ENCODE assay signal across 1 cellular context in the genomic region with DNA sequence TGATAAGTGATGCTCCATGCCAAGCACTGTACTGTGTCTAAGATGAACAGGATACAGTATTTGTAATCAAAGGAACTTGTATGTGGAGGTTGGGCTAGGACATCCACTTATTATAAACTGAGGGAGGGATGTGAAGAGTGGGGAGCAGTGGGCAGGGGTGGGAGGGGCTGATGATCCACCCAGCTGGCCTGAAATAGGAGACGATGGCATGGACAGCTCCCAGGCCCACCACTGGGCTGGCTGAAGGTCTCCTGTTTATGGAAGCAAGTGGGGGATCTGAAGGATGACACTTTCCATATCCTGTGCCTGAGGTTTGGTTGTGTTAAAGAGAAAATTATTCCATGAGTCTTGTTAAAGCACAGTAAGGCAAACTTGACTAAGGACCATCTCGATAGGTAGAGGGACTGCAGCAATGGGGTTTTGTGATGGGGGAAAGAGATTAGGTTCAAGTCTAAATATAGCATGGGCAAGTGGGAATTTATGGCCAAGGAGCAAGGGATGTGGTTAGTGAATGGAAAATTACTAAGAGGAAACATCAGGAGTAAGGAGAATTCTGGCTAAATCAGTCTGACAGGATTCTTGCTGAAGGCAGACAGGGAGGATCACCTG.
TF ChIP-seq lines count a peak whose summit lies in the region.

No MANE protein-coding gene starts in this region.

TF ChIP-seq in A549, 52 proteins besides CTCF, POLR2A, EP300 and RAD21 (continued from another document):
- TF ChIP-seq E2F6 (IDR thresholded peaks at IDR 0.05; ENCODE audit: borderline replicate concordance, low read depth) = no peak
- no peak for TF ChIP-seq EHMT2 (IDR thresholded peaks at IDR 0.05; ENCODE audit: low read depth)
- no peak for TF ChIP-seq RCOR1 (IDR thresholded peaks at IDR 0.05; ENCODE audit: low read depth, low read length)
- TF ChIP-seq HDAC2 (IDR thresholded peaks at IDR 0.05) = no peak
- no peak for TF ChIP-seq MAZ (IDR thresholded peaks at IDR 0.05; ENCODE audit: borderline replicate concordance, low read depth, low read length)
- no peak for TF ChIP-seq CBX8 (IDR thresholded peaks at IDR 0.05)
- no peak for TF ChIP-seq ATOH8 (CRISPR knock-in tag; IDR thresholded peaks at IDR 0.05; ENCODE audit: low read depth)
- TF ChIP-seq FOXS1 (CRISPR knock-in tag; IDR thresholded peaks at IDR 0.05) = no peak
TF ChIP-seq in A549: peak in this region for 0.
